ENCODE assay signal across 8 cellular contexts in genomic region chr12:116863275-116863767, GRCh38. TPM values are rescaled to one million over a fixed set of nuclear protein-coding genes. Genes with fewer than 3 reads are reported as not detected.
DNase-seq lines count a peak whose midpoint lies in the region; ATAC-seq and TF ChIP-seq lines count a peak whose summit lies in the region.

No MANE protein-coding gene starts in this region.

- POLR2A ChIA-PET in activated CD8-positive, alpha-beta T cell treated with anti-CD3 and anti-CD28 coated beads for 36 hours (lab: Charles Lee): no interaction called here
- POLR2A ChIA-PET in activated CD8-positive, alpha-beta T cell treated with anti-CD3 and anti-CD28 coated beads, Interleukin-2, amount 10 ng/mL, durations not matched to agents 7 days and 5 days (lab: Charles Lee): no interaction called here

- intact Hi-C loops in activated CD8-positive, alpha-beta T cell treated with anti-CD3 and anti-CD28 coated beads for 36 hours (cut with micrococcal nuclease): no loop called here

- no peaks in the 10 kb centered on the region for H3K79me2 ChIP-seq in MM.1S (ENCODE audit: low read length)
- no peaks in the 10 kb centered on the region for H3K79me2 ChIP-seq in fibroblast of lung (ENCODE audit: control insufficient read depth, insufficient read depth, low read length)

- H4K20me1 ChIP-seq in MM.1S (ENCODE audit: insufficient read depth, low read length) (no peaks in the 10 kb centered on the region), fibroblast of lung (ENCODE audit: control insufficient read depth, extremely low read depth, insufficient read depth, low read length) (no peaks in the 10 kb centered on the region)

- ATAC-seq in activated CD8-positive, alpha-beta T cell treated with anti-CD3 and anti-CD28 coated beads for 36 hours: peak; percentile 51
- ATAC-seq in activated CD8-positive, alpha-beta T cell treated with anti-CD3 and anti-CD28 coated beads, Interleukin-2, amount 10 ng/mL, durations not matched to agents 7 days and 5 days: no peak

- no peak overlapping the region for H3K4me3 ChIP-seq in MM.1S (ENCODE audit: low read length)
- no peak overlapping the region for H3K4me3 ChIP-seq in fibroblast of lung (replicated peaks in 1 of 4; ENCODE audit: control extremely low read depth in 1 of 4, insufficient read depth in 1 of 4, low read depth in 3 of 4, low read length in 4 of 4)

- no peak overlapping the region for H3K27ac Mint-ChIP-seq in activated CD8-positive, alpha-beta T cell treated with anti-CD3 and anti-CD28 coated beads for 36 hours
- H3K27ac Mint-ChIP-seq in activated CD8-positive, alpha-beta T cell treated with anti-CD3 and anti-CD28 coated beads, Interleukin-2, amount 10 ng/mL, durations not matched to agents 7 days and 5 days: no peak overlapping the region

- H3K4me1 ChIP-seq in MM.1S (ENCODE audit: low read length) (peaks cover 9% of the 10 kb centered on the region), fibroblast of lung (ENCODE audit: control insufficient read depth, extremely low read depth, insufficient read depth, low read length) (peaks cover 19% of the 10 kb centered on the region)

- no peaks in the 10 kb centered on the region for H3K9me2 ChIP-seq in MM.1S (replicated peaks; ENCODE audit: insufficient read depth, low read length)

- H3K4me1 Mint-ChIP-seq in activated CD8-positive, alpha-beta T cell treated with anti-CD3 and anti-CD28 coated beads for 36 hours (ENCODE audit: low read depth): peaks cover 7% of the 10 kb centered on the region
- H3K4me1 Mint-ChIP-seq in activated CD8-positive, alpha-beta T cell treated with anti-CD3 and anti-CD28 coated beads, Interleukin-2, amount 10 ng/mL, durations not matched to agents 7 days and 5 days (ENCODE audit: low read depth): peaks cover 14% of the 10 kb centered on the region

- no peaks in the 10 kb centered on the region for H3K9me3 Mint-ChIP-seq in activated CD8-positive, alpha-beta T cell treated with anti-CD3 and anti-CD28 coated beads for 36 hours
- no peaks in the 10 kb centered on the region for H3K9me3 Mint-ChIP-seq in activated CD8-positive, alpha-beta T cell treated with anti-CD3 and anti-CD28 coated beads, Interleukin-2, amount 10 ng/mL, durations not matched to agents 7 days and 5 days (ENCODE audit: insufficient read depth)

- H3K27me3 Mint-ChIP-seq in activated CD8-positive, alpha-beta T cell treated with anti-CD3 and anti-CD28 coated beads for 36 hours: peaks cover 12% of the 10 kb centered on the region
- peaks cover 6% of the 10 kb centered on the region for H3K27me3 Mint-ChIP-seq in activated CD8-positive, alpha-beta T cell treated with anti-CD3 and anti-CD28 coated beads, Interleukin-2, amount 10 ng/mL, durations not matched to agents 7 days and 5 days (ENCODE audit: low read depth)

- H3K9ac ChIP-seq in MM.1S (ENCODE audit: low read length) (no peak overlapping the region), fibroblast of lung (ENCODE audit: insufficient read depth, low read length) (no peak overlapping the region)

- no peak overlapping the region for H3K4me3 Mint-ChIP-seq in activated CD8-positive, alpha-beta T cell treated with anti-CD3 and anti-CD28 coated beads for 36 hours
- H3K4me3 Mint-ChIP-seq in activated CD8-positive, alpha-beta T cell treated with anti-CD3 and anti-CD28 coated beads, Interleukin-2, amount 10 ng/mL, durations not matched to agents 7 days and 5 days: no peak overlapping the region

- H3K9me3 ChIP-seq in MM.1S (replicated peaks; ENCODE audit: insufficient read depth, low read length) (no peaks in the 10 kb centered on the region), fibroblast of lung (ENCODE audit: control insufficient read depth, insufficient read depth, low read depth, low read length) (no peaks in the 10 kb centered on the region)

- H3K4me2 ChIP-seq in MM.1S (ENCODE audit: low read depth, low read length) (no peak overlapping the region), fibroblast of lung (ENCODE audit: extremely low read depth, insufficient read depth, low read length) (no peak overlapping the region)

- H3K27me3 ChIP-seq in MM.1S (replicated peaks; ENCODE audit: insufficient read depth, low read length) (no peaks in the 10 kb centered on the region), fibroblast of lung (ENCODE audit: control insufficient read depth, insufficient read depth, low read length) (peaks cover 7% of the 10 kb centered on the region)

- H3K36me3 Mint-ChIP-seq in activated CD8-positive, alpha-beta T cell treated with anti-CD3 and anti-CD28 coated beads for 36 hours (ENCODE audit: low read depth): no peaks in the 10 kb centered on the region
- H3K36me3 Mint-ChIP-seq in activated CD8-positive, alpha-beta T cell treated with anti-CD3 and anti-CD28 coated beads, Interleukin-2, amount 10 ng/mL, durations not matched to agents 7 days and 5 days (ENCODE audit: low read depth): no peaks in the 10 kb centered on the region

- H3F3A ChIP-seq in MM.1S (ENCODE audit: insufficient read depth, low read length): no peaks in the 10 kb centered on the region

- TF ChIP-seq CTCF in activated CD8-positive, alpha-beta T cell treated with anti-CD3 and anti-CD28 coated beads for 36 hours (IDR thresholded peaks at IDR 0.05): peak; percentile 47
- TF ChIP-seq CTCF in MM.1S (IDR thresholded peaks at IDR 0.05; ENCODE audit: low read length) (peak; percentile 29), fibroblast of lung (conservative IDR thresholded peaks at IDR 0.05 in 1 of 2, IDR thresholded peaks at IDR 0.05 in 1 of 2; ENCODE audit: low read depth in 1 of 2, low read length in 2 of 2) (peak; percentile 56 to 63)

- CTCF ChIA-PET in activated CD8-positive, alpha-beta T cell treated with anti-CD3 and anti-CD28 coated beads for 36 hours (lab: Charles Lee): interaction anchor here (0.7 to 1.7 kb wide), 8 partner anchors 8 to 165 kb away, joined by 3 to 4 read pairs (median 4); no protein-coding TSS in a partner anchor
- CTCF ChIA-PET in activated CD8-positive, alpha-beta T cell treated with anti-CD3 and anti-CD28 coated beads, Interleukin-2, amount 10 ng/mL, durations not matched to agents 7 days and 5 days (lab: Charles Lee): interaction anchor here (0.8 to 1.6 kb wide), 5 partner anchors 12 to 160 kb away, joined by 3 to 7 read pairs (median 4); partner anchors contain the start of gene HRK

- no peak overlapping the region for H2AFZ ChIP-seq in MM.1S (ENCODE audit: low read length)
- no peak overlapping the region for H2AFZ ChIP-seq in fibroblast of lung (ENCODE audit: low read length)

- no peak overlapping the region for H3K27ac ChIP-seq in MM.1S (ENCODE audit: low read length)
- H3K27ac ChIP-seq in fibroblast of lung (ENCODE audit: insufficient read depth, low read length): peak overlapping the region; percentile 51

- no peaks in the 10 kb centered on the region for H3K36me3 ChIP-seq in MM.1S (replicated peaks; ENCODE audit: insufficient read depth, low read length)
- no peaks in the 10 kb centered on the region for H3K36me3 ChIP-seq in fibroblast of lung (ENCODE audit: control insufficient read depth, insufficient read depth, low read length)

- DNase-seq in activated CD8-positive, alpha-beta T cell treated with anti-CD3 and anti-CD28 coated beads for 36 hours: peak; percentile 36
- DNase-seq in activated CD8-positive, alpha-beta T cell treated with anti-CD3 and anti-CD28 coated beads, Interleukin-2, amount 10 ng/mL, durations not matched to agents 7 days and 5 days: no peak
- no peak for DNase-seq in MM.1S
- DNase-seq in fibroblast of lung (ENCODE audit: low read depth in 2 of 2): peak; percentile 34 to 51
- peak; percentile 65 for DNase-seq in stromal cell of bone marrow (ENCODE audit: low read depth)
- no peak for DNase-seq in NCI-H1436 treated with DMSO at 0.1 percent for 48 hours (lab: John Stamatoyannopoulos, UW)
- DNase-seq in activated CD8-positive, alpha-beta memory T cell treated with anti-CD3 and anti-CD28 coated beads, Interleukin-2, amount 50 U/mL, for 48 hours: no peak
- DNase-seq in SKM-1 (lab: John Stamatoyannopoulos, UW; ENCODE audit: unreplicated experiment): no peak

RNA-seq across cellular contexts. Expression of gene HRK, which starts 17.9 kb away (rescaled TPM):
- not detected for total RNA-seq in activated CD8-positive, alpha-beta T cell treated with anti-CD3 and anti-CD28 coated beads for 36 hours
- not detected for total RNA-seq in activated CD8-positive, alpha-beta T cell treated with anti-CD3 and anti-CD28 coated beads, Interleukin-2, amount 10 ng/mL, durations not matched to agents 7 days and 5 days
- total RNA-seq in fibroblast of lung: under 0.01 TPM in 2 replicates
- polyA plus RNA-seq in fibroblast of lung: 0.02 and 0.08 TPM in 2 replicates
- polyA plus RNA-seq in fibroblast of lung (2012): 0.01 TPM in 1 of 2 replicates, not detected in the other
- 0.20 TPM in 1 of 2 replicates, not detected in the other for polyA minus RNA-seq in fibroblast of lung (ENCODE audit: low replicate concordance)

RNA-seq across cellular contexts. Expression of gene FBXW8, which starts 47.4 kb away (rescaled TPM):
- 1 to 10 TPM; 7.0 to 8.5 TPM for total RNA-seq in activated CD8-positive, alpha-beta T cell treated with anti-CD3 and anti-CD28 coated beads for 36 hours
- 10 to 100 TPM; 12.4 to 12.9 TPM for total RNA-seq in activated CD8-positive, alpha-beta T cell treated with anti-CD3 and anti-CD28 coated beads, Interleukin-2, amount 10 ng/mL, durations not matched to agents 7 days and 5 days
- 10.8 and 11.7 TPM in 2 replicates for total RNA-seq in fibroblast of lung
- polyA plus RNA-seq in fibroblast of lung: 20.9 and 21.4 TPM in 2 replicates
- 15.6 and 18.4 TPM in 2 replicates for polyA plus RNA-seq in fibroblast of lung (2012)
- 46.3 and 50.8 TPM in 2 replicates for polyA minus RNA-seq in fibroblast of lung (ENCODE audit: low replicate concordance)

Comparison
In these comparisons a context has a peak if more than half of its experiments do, and no peak if none do; other contexts are left out.
1. DNase-seq: peak in activated CD8-positive, alpha-beta T cell treated with anti-CD3 and anti-CD28 coated beads for 36 hours (single experiment), fibroblast of lung (2 of 2) and stromal cell of bone marrow (single experiment); none in activated CD8-positive, alpha-beta T cell treated with anti-CD3 and anti-CD28 coated beads, Interleukin-2, amount 10 ng/mL, durations not matched to agents 7 days and 5 days (single experiment), MM.1S (single experiment), NCI-H1436 treated with DMSO at 0.1 percent for 48 hours (single experiment), activated CD8-positive, alpha-beta memory T cell treated with anti-CD3 and anti-CD28 coated beads, Interleukin-2, amount 50 U/mL, for 48 hours (single experiment) and SKM-1 (single experiment).
2. Peak in every context shown above with its lines, with median percentiles within 50 percentile points of each other: CTCF ChIP-seq.